8 cellular contexts compared by ENCODE assay signal in the genomic region with DNA sequence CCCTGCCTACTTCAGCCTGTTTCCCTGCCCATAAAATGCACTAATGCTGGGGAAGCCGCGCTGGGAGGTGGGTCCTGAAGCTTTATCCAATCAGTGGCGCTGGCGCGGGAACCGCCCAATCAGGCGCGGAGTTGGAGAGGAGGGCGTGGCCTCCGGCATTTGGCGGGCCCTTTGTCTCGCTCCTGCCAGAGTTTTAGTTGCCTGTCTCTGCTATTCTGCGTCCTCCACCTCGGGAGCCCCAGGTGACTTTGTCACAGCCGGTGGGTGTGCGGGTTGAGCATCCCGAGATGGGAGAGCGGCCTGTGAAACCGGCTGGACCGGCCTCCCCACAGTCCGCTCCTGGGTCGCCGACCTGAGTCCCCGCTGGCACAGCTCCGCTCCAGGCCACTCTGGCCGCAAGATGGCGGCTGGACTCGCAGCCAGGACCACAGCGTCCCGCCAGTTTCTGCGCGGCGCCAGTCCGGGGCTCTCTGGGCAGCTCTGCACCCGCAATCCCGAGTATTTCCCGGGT. TPM values are rescaled to one million over a fixed set of nuclear protein-coding genes. Genes with fewer than 3 reads are reported as not detected.
DNase-seq lines count a peak whose midpoint lies in the region; ATAC-seq lines count a peak whose summit lies in the region.

No MANE protein-coding gene starts in this region.

- intact Hi-C loops in activated T-helper 1 cell treated with anti-CD3 and anti-CD28 coated beads, Interleukin-12 subunit alpha, Interleukin-12 subunit beta, Interleukin-2, Interleukin-4 antibody, amounts not matched to agents 30 ng/mL and 10 ng/mL and 1 ng/mL, durations not matched to agents 14 hours and 24 hours and 36 hours (cut with micrococcal nuclease) = no loop called here

- peaks cover 23% of the 10 kb centered on the region for H3K9me3 Mint-ChIP-seq in activated T-helper 1 cell treated with anti-CD3 and anti-CD28 coated beads, Interleukin-12 subunit alpha, Interleukin-12 subunit beta, Interleukin-2, Interleukin-4 antibody, amounts not matched to agents 30 ng/mL and 10 ng/mL and 1 ng/mL, durations not matched to agents 14 hours and 24 hours and 36 hours
- no peaks in the 10 kb centered on the region for H3K9me3 Mint-ChIP-seq in natural killer cell treated with Interleukin-12 subunit alpha and Interleukin-12 subunit beta and Interleukin-15 and Interleukin-18, amount 100 ng/mL, for 72 hours

- peak overlapping the region; percentile 49 for H3K4me3 Mint-ChIP-seq in activated T-helper 1 cell treated with anti-CD3 and anti-CD28 coated beads, Interleukin-12 subunit alpha, Interleukin-12 subunit beta, Interleukin-2, Interleukin-4 antibody, amounts not matched to agents 30 ng/mL and 10 ng/mL and 1 ng/mL, durations not matched to agents 14 hours and 24 hours and 36 hours
- peak overlapping the region; percentile 77 for H3K4me3 Mint-ChIP-seq in natural killer cell treated with Interleukin-12 subunit alpha and Interleukin-12 subunit beta and Interleukin-15 and Interleukin-18, amount 100 ng/mL, for 72 hours

- no peak overlapping the region for H3K27ac Mint-ChIP-seq in activated T-helper 1 cell treated with anti-CD3 and anti-CD28 coated beads, Interleukin-12 subunit alpha, Interleukin-12 subunit beta, Interleukin-2, Interleukin-4 antibody, amounts not matched to agents 30 ng/mL and 10 ng/mL and 1 ng/mL, durations not matched to agents 14 hours and 24 hours and 36 hours
- no peak overlapping the region for H3K27ac Mint-ChIP-seq in natural killer cell treated with Interleukin-12 subunit alpha and Interleukin-12 subunit beta and Interleukin-15 and Interleukin-18, amount 100 ng/mL, for 72 hours

- DNase-seq in Daoy (ENCODE audit: low read depth) (peak; percentile 63), NCI-H2227 treated with DMSO at 0.1 percent for 48 hours (lab: John Stamatoyannopoulos, UW) (peak; percentile 58), fibroblast of peridontal ligament (ENCODE audit: extremely low read depth) (peak; percentile 24), SW480 (ENCODE audit: low spot score) (no peak)
- DNase-seq in activated T-helper 1 cell treated with anti-CD3 and anti-CD28 coated beads, Interleukin-12 subunit alpha, Interleukin-12 subunit beta, Interleukin-2, Interleukin-4 antibody, amounts not matched to agents 30 ng/mL and 10 ng/mL and 1 ng/mL, durations not matched to agents 14 hours and 24 hours and 36 hours (ENCODE audit: low spot score) = peak; percentile 32
- DNase-seq in natural killer cell treated with Interleukin-12 subunit alpha and Interleukin-12 subunit beta and Interleukin-15 and Interleukin-18, amount 100 ng/mL, for 72 hours (ENCODE audit: low spot score) = peak; percentile 85
- peak; percentile 73 for DNase-seq in stimulated activated CD8-positive, alpha-beta memory T cell treated with anti-CD3 and anti-CD28 coated beads, Interleukin-7, amount 100 ng/mL, for 24 hours (ENCODE audit: low read depth)

- H3K4me1 Mint-ChIP-seq in activated T-helper 1 cell treated with anti-CD3 and anti-CD28 coated beads, Interleukin-12 subunit alpha, Interleukin-12 subunit beta, Interleukin-2, Interleukin-4 antibody, amounts not matched to agents 30 ng/mL and 10 ng/mL and 1 ng/mL, durations not matched to agents 14 hours and 24 hours and 36 hours (ENCODE audit: low read depth) = no peaks in the 10 kb centered on the region
- no peaks in the 10 kb centered on the region for H3K4me1 Mint-ChIP-seq in natural killer cell treated with Interleukin-12 subunit alpha and Interleukin-12 subunit beta and Interleukin-15 and Interleukin-18, amount 100 ng/mL, for 72 hours (ENCODE audit: low read depth in 2 of 2)

- no peaks in the 10 kb centered on the region for H3K36me3 Mint-ChIP-seq in activated T-helper 1 cell treated with anti-CD3 and anti-CD28 coated beads, Interleukin-12 subunit alpha, Interleukin-12 subunit beta, Interleukin-2, Interleukin-4 antibody, amounts not matched to agents 30 ng/mL and 10 ng/mL and 1 ng/mL, durations not matched to agents 14 hours and 24 hours and 36 hours (ENCODE audit: low read depth)
- H3K36me3 Mint-ChIP-seq in natural killer cell treated with Interleukin-12 subunit alpha and Interleukin-12 subunit beta and Interleukin-15 and Interleukin-18, amount 100 ng/mL, for 72 hours = no peaks in the 10 kb centered on the region

- ATAC-seq in natural killer cell treated with Interleukin-12 subunit alpha and Interleukin-12 subunit beta and Interleukin-15 and Interleukin-18, amount 100 ng/mL, for 72 hours = peak; percentile 97
- no peak for ATAC-seq in GM18520 (IDR thresholded peaks at IDR 0.05; ENCODE audit: unreplicated experiment)

- H3K27me3 Mint-ChIP-seq in activated T-helper 1 cell treated with anti-CD3 and anti-CD28 coated beads, Interleukin-12 subunit alpha, Interleukin-12 subunit beta, Interleukin-2, Interleukin-4 antibody, amounts not matched to agents 30 ng/mL and 10 ng/mL and 1 ng/mL, durations not matched to agents 14 hours and 24 hours and 36 hours (ENCODE audit: insufficient read depth) = no peaks in the 10 kb centered on the region
- no peaks in the 10 kb centered on the region for H3K27me3 Mint-ChIP-seq in natural killer cell treated with Interleukin-12 subunit alpha and Interleukin-12 subunit beta and Interleukin-15 and Interleukin-18, amount 100 ng/mL, for 72 hours

RNA-seq across cellular contexts. Expression of gene ZNF429, which starts 30.7 kb away (rescaled TPM):
- total RNA-seq in Daoy (2014; rRNA removed; shearing (Covaris generic)) = 1.1 and 1.3 TPM in 2 replicates
- total RNA-seq in activated T-helper 1 cell treated with anti-CD3 and anti-CD28 coated beads, Interleukin-12 subunit alpha, Interleukin-12 subunit beta, Interleukin-2, Interleukin-4 antibody, amounts not matched to agents 30 ng/mL and 10 ng/mL and 1 ng/mL, durations not matched to agents 14 hours and 24 hours and 36 hours = 2.6 and 3.2 TPM in 2 replicates
- 10 to 100 TPM; 10.9 to 11.0 TPM for total RNA-seq in natural killer cell treated with Interleukin-12 subunit alpha and Interleukin-12 subunit beta and Interleukin-15 and Interleukin-18, amount 100 ng/mL, for 72 hours
